In genomic region chr5:1010181-1010510, GRCh38 we compare ENCODE assay signal across 10 cellular contexts. TPM values are rescaled to one million over a fixed set of nuclear protein-coding genes. Genes with fewer than 3 reads are reported as not detected.
DNase-seq lines count a peak whose midpoint lies in the region; ATAC-seq, FAIRE-seq and TF ChIP-seq lines count a peak whose summit lies in the region.
"Had no signal": no experiment of that assay in that cellular context is flagged by ENCODE, and none has a peak within 500 bp of the region (broad histone marks: within the 10 kb centered on the region; RNA-seq: fewer than 3 reads in every experiment).

No MANE protein-coding gene starts in this region.

- FAIRE-seq in small intestine (lab: Jason Lieb, UNC), result no peak

- H3K27ac Mint-ChIP-seq in T-helper 2 cell treated with Interferon-gamma antibody and Interleukin-4, amounts not matched to agents 5 μg/mL and 100 μg/mL, for 36 hours, result peak overlapping the region; percentile 41
- no peak overlapping the region for H3K27ac Mint-ChIP-seq in endothelial cell (ENCODE audit: unreplicated experiment)

- no peaks in the 10 kb centered on the region for H3K36me3 ChIP-seq in small intestine (ENCODE audit: control insufficient read depth in 2 of 2, insufficient read depth in 2 of 2, low read length in 2 of 2)

- DNase-seq in T-helper 2 cell treated with Interferon-gamma antibody and Interleukin-4, amounts not matched to agents 5 μg/mL and 100 μg/mL, for 36 hours (ENCODE audit: low spot score), result no peak
- DNase-seq in T-helper 2 cell (no peak), NAMALWA (ENCODE audit: low spot score) (peak; percentile 44), endothelial cell (ENCODE audit: low spot score) (no peak), retinal pigment epithelial cell (ENCODE audit: low read depth) (no peak), OCI-M2 (lab: John Stamatoyannopoulos, UW; ENCODE audit: unreplicated experiment) (no peak), small intestine (no peak)
- DNase-seq: activated effector memory CD4-positive, alpha-beta T cell treated with Interleukin-2 at 50 U/mL for 16 hours had no signal

- peak overlapping the region; percentile 75 for H3K4me3 Mint-ChIP-seq in T-helper 2 cell treated with Interferon-gamma antibody and Interleukin-4, amounts not matched to agents 5 μg/mL and 100 μg/mL, for 36 hours
- H3K4me3 Mint-ChIP-seq in endothelial cell (ENCODE audit: unreplicated experiment), result peak overlapping the region; percentile 25

- no peak for TF ChIP-seq CTCF in endothelial cell (IDR thresholded peaks at IDR 0.05; ENCODE audit: unreplicated experiment)
- TF ChIP-seq CTCF in retinal pigment epithelial cell (conservative IDR thresholded peaks at IDR 0.05; ENCODE audit: low read depth, low read length), result peak; percentile 26

- H3K27me3 ChIP-seq in small intestine (ENCODE audit: control insufficient read depth in 2 of 2, insufficient read depth in 2 of 2, low read length in 2 of 2), result peaks cover 16 to 17% of the 10 kb centered on the region in 2 donors

- H3K27ac ChIP-seq in small intestine (ENCODE audit: low read depth in 1 of 2, low read length in 1 of 2), result no peak overlapping the region

- 45 to 67% (median 52%) methylated on average over 4 of the region's 4 CpGs for WGBS in small intestine, 3 donors

- H3K4me1 Mint-ChIP-seq in T-helper 2 cell treated with Interferon-gamma antibody and Interleukin-4, amounts not matched to agents 5 μg/mL and 100 μg/mL, for 36 hours (ENCODE audit: low read depth), result peaks cover 32% of the 10 kb centered on the region
- H3K4me1 Mint-ChIP-seq in endothelial cell (ENCODE audit: unreplicated experiment), result peaks cover 8% of the 10 kb centered on the region

- H3K27me3 Mint-ChIP-seq in T-helper 2 cell treated with Interferon-gamma antibody and Interleukin-4, amounts not matched to agents 5 μg/mL and 100 μg/mL, for 36 hours (ENCODE audit: low read depth), result peaks cover 26% of the 10 kb centered on the region
- peaks cover 21% of the 10 kb centered on the region for H3K27me3 Mint-ChIP-seq in endothelial cell (ENCODE audit: unreplicated experiment)

- no peak for ATAC-seq in HG03460 (IDR thresholded peaks at IDR 0.05; ENCODE audit: unreplicated experiment)

- H3K36me3 Mint-ChIP-seq in T-helper 2 cell treated with Interferon-gamma antibody and Interleukin-4, amounts not matched to agents 5 μg/mL and 100 μg/mL, for 36 hours (ENCODE audit: low read depth), result peaks cover 3% of the 10 kb centered on the region
- H3K36me3 Mint-ChIP-seq in endothelial cell (ENCODE audit: low read depth, unreplicated experiment), result no peaks in the 10 kb centered on the region

- H3K9me3 Mint-ChIP-seq in T-helper 2 cell treated with Interferon-gamma antibody and Interleukin-4, amounts not matched to agents 5 μg/mL and 100 μg/mL, for 36 hours, result no peaks in the 10 kb centered on the region
- H3K9me3 Mint-ChIP-seq in endothelial cell (ENCODE audit: unreplicated experiment), result no peaks in the 10 kb centered on the region

- H3K9me3 ChIP-seq in small intestine (ENCODE audit: control insufficient read depth, low read depth), result no peaks in the 10 kb centered on the region

- H3K4me3 ChIP-seq in retinal pigment epithelial cell (ENCODE audit: low read length) (no peak overlapping the region), small intestine (ENCODE audit: low read depth in 1 of 2, low read length in 2 of 2) (no peak overlapping the region)

- H3K4me1 ChIP-seq in small intestine (ENCODE audit: control insufficient read depth in 2 of 2, insufficient read depth in 1 of 2, low read depth in 1 of 2, low read length in 1 of 2), result no peaks in the 10 kb centered on the region

RNA-seq across cellular contexts. Expression of gene NKD2, which starts 1.5 kb away (rescaled TPM):
- 1.8 TPM for total RNA-seq in endothelial cell (ENCODE audit: unreplicated experiment)
- 1 to 10 TPM in 1 of 3 donors, under 1 TPM in 2; 0.22 to 3.7 (median 0.81) TPM for polyA plus RNA-seq in small intestine
- polyA plus RNA-seq: AG04450 had no signal
